In the genomic region with DNA sequence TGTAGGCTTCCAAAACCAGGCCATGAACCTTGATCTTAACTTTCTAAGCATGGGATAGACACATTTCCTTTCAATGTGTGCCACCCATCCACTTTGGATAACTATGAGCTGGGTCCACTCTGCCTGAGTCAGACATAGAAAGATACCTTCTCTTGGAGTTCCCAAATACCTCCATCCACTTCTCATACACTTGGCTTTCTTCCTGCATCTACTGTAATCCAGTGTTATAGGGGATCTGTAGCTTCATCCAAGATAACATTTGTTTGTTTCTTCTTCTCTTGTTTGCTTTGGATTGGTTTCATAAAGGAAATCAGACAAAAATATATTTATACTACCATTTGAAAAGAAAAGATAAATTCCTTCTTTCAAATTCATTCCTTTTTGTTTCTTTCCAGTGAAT, we compare ENCODE assay signal across 5 cellular contexts. TPM values are rescaled to one million over a fixed set of nuclear protein-coding genes. Genes with fewer than 3 reads are reported as not detected.
"Had no signal": no experiment of that assay in that cellular context is flagged by ENCODE, and none has a peak within 500 bp of the region (broad histone marks: within the 10 kb centered on the region; RNA-seq: fewer than 3 reads in every experiment).

No MANE protein-coding gene starts in this region.

RNA-seq across cellular contexts. Expression of a gene that starts 44.2 kb away (rescaled TPM):
- total RNA-seq: HepG2, HT-29, HT1080, K562 had no signal
- polyA plus RNA-seq: HepG2, IgD-negative memory B cell, K562 had no signal

RNA-seq across cellular contexts. Expression of a gene that starts 45.1 kb away (rescaled TPM):
- total RNA-seq: HepG2, HT-29, K562 had no signal
- polyA plus RNA-seq: HepG2, IgD-negative memory B cell, K562 had no signal
